Comparison of ENCODE assay signal across 8 cellular contexts in the genomic region with DNA sequence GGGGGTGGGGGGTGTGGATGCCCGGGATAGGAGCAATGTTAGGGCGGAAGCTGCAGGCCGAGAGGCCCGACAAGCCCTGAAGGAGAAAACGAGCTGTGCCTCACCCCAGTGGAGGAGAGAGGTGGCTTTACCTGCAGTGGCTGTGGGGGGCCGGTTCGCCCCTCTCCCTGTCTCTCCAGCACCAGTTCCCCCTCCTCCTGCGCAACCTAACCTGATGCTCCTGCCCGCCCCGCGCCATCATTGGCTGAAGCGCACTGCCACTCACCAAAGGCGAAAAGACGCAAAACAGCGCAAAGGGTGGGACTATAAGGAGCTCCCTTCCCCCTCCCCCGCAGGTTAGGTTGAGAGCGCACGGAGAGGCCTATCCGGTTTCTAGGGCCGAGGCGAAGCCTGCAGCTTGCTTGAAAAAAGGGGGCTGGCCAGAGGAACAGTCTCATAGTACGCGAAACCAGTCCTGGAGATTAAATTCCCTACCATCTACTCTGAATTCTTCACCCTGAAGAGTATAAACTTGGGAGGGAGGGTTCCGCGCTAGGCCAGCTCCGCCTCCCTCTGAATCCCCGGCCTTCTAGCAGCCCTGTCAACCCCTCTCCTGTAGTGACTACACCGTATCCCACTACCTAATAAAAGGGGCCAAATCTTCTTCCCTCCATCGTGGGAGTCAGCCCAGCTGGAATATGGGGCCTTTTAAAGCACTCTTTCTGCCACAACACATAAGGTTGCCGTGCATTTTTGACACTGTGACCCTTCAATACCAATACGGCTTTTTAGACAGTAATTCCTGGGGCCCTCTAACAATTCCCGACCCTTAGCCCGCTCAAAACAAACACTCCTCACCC. TPM values are rescaled to one million over a fixed set of nuclear protein-coding genes. Genes with fewer than 3 reads are reported as not detected.
DNase-seq lines count a peak whose midpoint lies in the region; ATAC-seq and TF ChIP-seq lines count a peak whose summit lies in the region.

No MANE protein-coding gene starts in this region.

- H3K36me3 ChIP-seq in DND-41 (ENCODE audit: insufficient read depth, low read length) (peaks cover 3% of the 10 kb centered on the region; the same call in 1 of the 2 replicates), KOPT-K1 (ENCODE audit: insufficient read depth, low read length) (peaks cover 26% of the 10 kb centered on the region; the same call in 1 of the 2 replicates), Peyer's patch (no peaks in the 10 kb centered on the region), esophagus squamous epithelium (no peaks in the 10 kb centered on the region)

- DNase-seq in DND-41 (peak; percentile 99), Peyer's patch (peak; percentile 95 to 99 (median 98)), activated T-helper 1 cell treated with Interleukin-2 at 50 U/mL for 16 hours (ENCODE audit: low read depth) (peak; percentile 97), esophagus squamous epithelium (lab: John Stamatoyannopoulos, UW) (peak; percentile 92), myocyte (ENCODE audit: low read depth) (peak; percentile 100)
- peak; percentile 96 to 98 for DNase-seq in stimulated activated CD8-positive, alpha-beta memory T cell treated with anti-CD3 and anti-CD28 coated beads, Interleukin-7, amount 100 ng/mL, for 4 hours (ENCODE audit: low read depth in 2 of 2)

- H3K27ac ChIP-seq in DND-41 (ENCODE audit: low read length) (peak overlapping the region; percentile 86), KOPT-K1 (ENCODE audit: low read depth, low read length, poor library complexity, severe bottlenecking) (peak overlapping the region; percentile 72), Peyer's patch (peak overlapping the region; percentile 76 to 93 (median 84)), esophagus squamous epithelium (peak overlapping the region; percentile 88 to 96 (median 95))

- peak overlapping the region; percentile 68 for H3K9ac ChIP-seq in DND-41 (ENCODE audit: low read depth, low read length)

- H3K27me3 ChIP-seq in DND-41 (ENCODE audit: insufficient read depth, low read length, poor library complexity) (no peaks in the 10 kb centered on the region), Peyer's patch (no peaks in the 10 kb centered on the region), esophagus squamous epithelium (no peaks in the 10 kb centered on the region)

- intact Hi-C loops in esophagus squamous epithelium (cut with DNase I): no loop called here

- H3K4me1 ChIP-seq in DND-41 (ENCODE audit: insufficient read depth, low read length) (peaks cover 38% of the 10 kb centered on the region), Peyer's patch (peaks cover 0 to 18% (median 3%) of the 10 kb centered on the region in 4 donors), esophagus squamous epithelium (peaks cover 13 to 39% (median 15%) of the 10 kb centered on the region in 3 donors)

- H3K79me2 ChIP-seq in DND-41 (ENCODE audit: insufficient read depth, low read length): peaks cover 96% of the 10 kb centered on the region

- H3K9me3 ChIP-seq in DND-41 (ENCODE audit: insufficient read depth, low read length, severe bottlenecking) (no peaks in the 10 kb centered on the region), KOPT-K1 (ENCODE audit: insufficient read depth, low read length, poor library complexity, severe bottlenecking) (no peaks in the 10 kb centered on the region), Peyer's patch (no peaks in the 10 kb centered on the region), esophagus squamous epithelium (no peaks in the 10 kb centered on the region)

- H4K20me1 ChIP-seq in DND-41 (ENCODE audit: insufficient read depth, low read length): peaks cover 28% of the 10 kb centered on the region; the same call in 1 of the 2 replicates

- 4% methylated on average over 17 to 23 of the region's 33 CpGs for WGBS in esophagus squamous epithelium, 2 donors

- peak in 1 of 2 donors; percentile 67 for TF ChIP-seq POLR2A in Peyer's patch (IDR thresholded peaks at IDR 0.05)
- TF ChIP-seq POLR2A in esophagus squamous epithelium (IDR thresholded peaks at IDR 0.05): peak in 1 of 4 donors; percentile 57

- peak overlapping the region; percentile 74 for H2AFZ ChIP-seq in DND-41 (ENCODE audit: low read depth, low read length)

- ATAC-seq in DND-41 (ENCODE audit: insufficient read depth, low read depth) (peak; percentile 98), GM21825 (IDR thresholded peaks at IDR 0.05; ENCODE audit: unreplicated experiment) (peak; percentile 98)

- H3K4me2 ChIP-seq in DND-41 (ENCODE audit: insufficient read depth, low read length): peak overlapping the region; percentile 91

- H3K4me3 ChIP-seq in DND-41 (ENCODE audit: low read depth in 1 of 2, low read length in 2 of 2) (peak overlapping the region; percentile 58 to 72), Peyer's patch (peak overlapping the region; percentile 63 to 99 (median 90)), esophagus squamous epithelium (peak overlapping the region; percentile 86 to 98 (median 93))

- TF ChIP-seq CTCF in DND-41 (IDR thresholded peaks at IDR 0.05; ENCODE audit: borderline replicate concordance, extremely low read depth, low read length, poor library complexity, severe bottlenecking) (no peak), Peyer's patch (IDR thresholded peaks at IDR 0.05) (no peak), esophagus squamous epithelium (IDR thresholded peaks at IDR 0.05) (no peak)

RNA-seq across cellular contexts. Expression of gene CHD8, which starts 18.6 kb away (rescaled TPM):
- total RNA-seq in Peyer's patch: 100 to 1,000 TPM in 1 of 4 donors, 10 to 100 TPM in 3; 46.2 to 112 (median 78.4) TPM
- 10 to 100 TPM; 43.8 to 51.9 (median 47.6) TPM for total RNA-seq in esophagus squamous epithelium
- total RNA-seq in myocyte: 41.6 and 48.5 TPM in 2 replicates
- polyA plus RNA-seq in myocyte (2012): 34.1 TPM

RNA-seq across cellular contexts. Expression of gene RAB2B, which starts 39.5 kb away (rescaled TPM):
- 10 to 100 TPM in 3 of 4 donors, 1 to 10 TPM in 1; 7.4 to 22.4 (median 20.8) TPM for total RNA-seq in Peyer's patch
- 10 to 100 TPM in 3 of 4 donors, 1 to 10 TPM in 1; 6.3 to 20.4 (median 11.4) TPM for total RNA-seq in esophagus squamous epithelium
- total RNA-seq in myocyte: 21.9 and 26.4 TPM in 2 replicates
- polyA plus RNA-seq in myocyte (2012): 28.3 TPM

RNA-seq across cellular contexts. Expression of gene TOX4, which starts 39.7 kb away (rescaled TPM):
- total RNA-seq in Peyer's patch: 10 to 100 TPM; 31.4 to 74.5 (median 61.7) TPM
- 10 to 100 TPM; 36.2 to 51.3 (median 48.4) TPM for total RNA-seq in esophagus squamous epithelium
- 25.6 and 27.8 TPM in 2 replicates for total RNA-seq in myocyte
- 78.7 TPM for polyA plus RNA-seq in myocyte (2012)

RNA-seq across cellular contexts. Expression of gene SUPT16H, which starts 53.5 kb away (rescaled TPM):
- total RNA-seq in Peyer's patch (10 to 100 TPM; 25.7 to 86.6 (median 37.5) TPM), esophagus squamous epithelium (10 to 100 TPM; 24.8 to 67.7 (median 47.8) TPM), myocyte (70.7 and 75.3 TPM in 2 replicates)
- 37.7 TPM for polyA plus RNA-seq in myocyte (2012)

Comparison
In these comparisons a context has a peak if more than half of its experiments do, and no peak if none do; other contexts are left out.
1. Peak in every context shown above with its lines: DNase-seq, ATAC-seq, H3K4me3 ChIP-seq and H3K27ac ChIP-seq.